In the genomic region with DNA sequence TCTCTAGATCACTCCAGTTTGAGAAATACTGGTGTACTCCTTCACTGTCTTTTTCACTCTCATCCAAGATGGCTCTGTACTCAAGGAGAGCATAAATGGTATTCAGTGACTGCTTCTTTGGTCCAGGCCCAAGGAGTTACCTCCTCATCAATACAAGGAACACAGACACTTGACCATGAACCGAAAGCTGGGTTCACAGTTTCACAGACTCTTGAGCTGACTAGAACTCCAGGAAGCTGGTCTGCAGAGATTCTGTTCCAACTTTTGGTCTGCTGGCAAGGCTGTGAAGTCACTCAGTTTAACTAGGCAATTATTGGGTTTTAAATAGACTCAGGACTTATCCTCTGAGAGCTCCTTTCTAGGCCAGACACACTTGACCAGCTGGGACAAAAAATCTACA, we compare ENCODE assay signal across 23 cellular contexts. TPM values are rescaled to one million over a fixed set of nuclear protein-coding genes. Genes with fewer than 3 reads are reported as not detected.
"Had no signal": no experiment of that assay in that cellular context is flagged by ENCODE, and none has a peak within 500 bp of the region (broad histone marks: within the 10 kb centered on the region; RNA-seq: fewer than 3 reads in every experiment).

No MANE protein-coding gene starts in this region.

- H3K9me3 ChIP-seq: colonic mucosa, esophagus muscularis mucosa, left lung, neutrophil, pancreas, right atrium auricular region, thoracic aorta had no signal

- H3K27ac ChIP-seq: colonic mucosa, esophagus muscularis mucosa, foreskin keratinocyte, heart right ventricle, left lung, neutrophil, pancreas, right atrium auricular region, thoracic aorta had no signal

- H3K36me3 ChIP-seq: colonic mucosa, esophagus muscularis mucosa, heart right ventricle, left lung, neutrophil, pancreas, right atrium auricular region, thoracic aorta had no signal

- DNase-seq: colonic mucosa; dermis blood vessel endothelial cell; effector memory CD4-positive, alpha-beta T cell; foreskin keratinocyte; glutamatergic neuron; heart right ventricle; hippocampal formation; left cardiac atrium; left lung; mesendoderm; midbrain; naive thymus-derived CD8-positive, alpha-beta T cell; pancreas; small intestine; stimulated activated CD4-positive, alpha-beta T cell treated with anti-CD3 and anti-CD28 coated beads, Interleukin-15, amount 100 ng/mL, for 24 hours; stimulated activated CD4-positive, alpha-beta T cell treated with anti-CD3 and anti-CD28 coated beads, Interleukin-2, amount 100 ng/mL, for 48 hours; stimulated activated naive B cell treated with anti-CD40 and anti-IgM and Interleukin-4, amounts not matched to agents 10 μg/mL and 1 μg/mL and 100 μg/mL, for 72 hours had no signal

- H3K4me1 ChIP-seq: colonic mucosa, left lung, pancreas had no signal

- H3K4me3 ChIP-seq: colonic mucosa, esophagus muscularis mucosa, heart right ventricle, left lung, pancreas, right atrium auricular region, thoracic aorta had no signal

- ATAC-seq: foreskin keratinocyte; heart right ventricle; left cardiac atrium; left lung; naive thymus-derived CD8-positive, alpha-beta T cell; pancreas; sciatic nerve; stimulated activated naive B cell treated with anti-CD40 and anti-IgM and Interleukin-4, amounts not matched to agents 10 μg/mL and 1 μg/mL and 100 μg/mL, for 72 hours had no signal

- H3K27me3 ChIP-seq: colonic mucosa, esophagus muscularis mucosa, foreskin keratinocyte, pancreas, right atrium auricular region had no signal

RNA-seq across cellular contexts. Expression of a gene that starts 7.4 kb away (rescaled TPM):
- total RNA-seq: endothelial cell of umbilical vein; naive thymus-derived CD8-positive, alpha-beta T cell had no signal
- polyA plus RNA-seq: naive thymus-derived CD8-positive, alpha-beta T cell had no signal
